In the genomic region with DNA sequence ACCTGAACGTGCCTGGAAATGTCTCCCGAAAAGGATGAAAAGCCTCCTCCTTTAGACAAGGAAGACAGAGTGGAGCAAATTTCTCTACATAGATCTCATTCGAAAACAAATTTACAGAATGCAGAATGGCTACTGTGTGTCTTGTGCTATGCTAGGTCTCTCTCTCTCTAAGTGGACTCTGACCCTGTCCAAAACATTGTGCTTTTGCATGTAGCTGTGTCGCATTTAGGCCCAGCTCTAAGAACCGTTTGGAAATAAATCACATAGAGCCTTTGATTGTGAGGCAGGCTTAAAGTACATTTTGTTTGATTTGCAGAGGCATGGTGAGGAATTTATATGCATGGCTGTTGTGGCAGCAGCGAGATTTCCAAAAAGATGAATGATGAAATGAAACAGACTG, we compare ENCODE assay signal across 28 cellular contexts.
"Had no signal": no experiment of that assay in that cellular context is flagged by ENCODE, and none has a peak within 500 bp of the region (broad histone marks: within the 10 kb centered on the region; RNA-seq: fewer than 3 reads in every experiment).

No MANE protein-coding gene starts in this region.

- H3K9me3 ChIP-seq: colonic mucosa, esophagus muscularis mucosa, esophagus squamous epithelium, gastrocnemius medialis, gastroesophageal sphincter, heart left ventricle, heart right ventricle had no signal

- H2AFZ ChIP-seq: hepatocyte had no signal

- DNase-seq: colonic mucosa; cortex of kidney; dermis blood vessel endothelial cell; dorsolateral prefrontal cortex; effector CD4-positive, alpha-beta T cell; effector CD8-positive, alpha-beta T cell; effector memory CD4-positive, alpha-beta T cell; effector memory CD8-positive, alpha-beta T cell; endodermal cell; erythroblast; esophagus squamous epithelium; foreskin fibroblast; foreskin keratinocyte; foreskin melanocyte; gastrocnemius medialis; glutamatergic neuron; head of caudate nucleus; heart left ventricle; heart right ventricle had no signal

- FAIRE-seq: endometrium, endothelial cell of umbilical vein, frontal cortex had no signal

- H3K4me1 ChIP-seq: colonic mucosa, foreskin keratinocyte had no signal

- H3K27ac ChIP-seq: colonic mucosa, coronary artery, epithelial cell of prostate, esophagus muscularis mucosa, esophagus squamous epithelium, foreskin keratinocyte, gastrocnemius medialis, gastroesophageal sphincter, heart left ventricle, heart right ventricle, hepatocyte had no signal

- H3K79me2 ChIP-seq: hepatocyte had no signal

- H3K4me3 ChIP-seq: colonic mucosa, coronary artery, dorsolateral prefrontal cortex, esophagus muscularis mucosa, esophagus squamous epithelium, gastrocnemius medialis, gastroesophageal sphincter, heart left ventricle, heart right ventricle, hepatocyte had no signal

- H3K4me2 ChIP-seq: hepatocyte had no signal

- H3K36me3 ChIP-seq: colonic mucosa, esophagus muscularis mucosa, esophagus squamous epithelium, gastrocnemius medialis, gastroesophageal sphincter, heart left ventricle, heart right ventricle had no signal

- ATAC-seq: effector memory CD8-positive, alpha-beta T cell; esophagus mucosa; foreskin keratinocyte; gastrocnemius medialis; gastroesophageal sphincter; heart left ventricle; heart right ventricle had no signal

- H3K27me3 ChIP-seq: heart left ventricle had no signal
